ENCODE assay signal across 11 cellular contexts in genomic region chr13:109782066-109782822, GRCh38. TPM values are rescaled to one million over a fixed set of nuclear protein-coding genes. Genes with fewer than 3 reads are reported as not detected.
DNase-seq lines count a peak whose midpoint lies in the region; ATAC-seq, FAIRE-seq and TF ChIP-seq lines count a peak whose summit lies in the region.
"Had no signal": no experiment of that assay in that cellular context is flagged by ENCODE, and none has a peak within 500 bp of the region (broad histone marks: within the 10 kb centered on the region; RNA-seq: fewer than 3 reads in every experiment).

No MANE protein-coding gene starts in this region.

- no peaks in the 10 kb centered on the region for H3K27me3 Mint-ChIP-seq in natural killer cell (ENCODE audit: low read depth in 2 of 2)
- no peaks in the 10 kb centered on the region for H3K27me3 Mint-ChIP-seq in natural killer cell treated with Interleukin-12 subunit alpha and Interleukin-12 subunit beta and Interleukin-15 and Interleukin-18, amount 100 ng/mL, for 72 hours
- H3K27me3 Mint-ChIP-seq: activated T-helper 17 cell treated with anti-CD3 and anti-CD28 coated beads, Interleukin-2, amount 50 U/mL, for 72 hours; effector memory CD8-positive, alpha-beta T cell had no signal

- H2AFZ ChIP-seq in neural cell (ENCODE audit: low read depth, low read length) = no peak overlapping the region

- H3K36me3 Mint-ChIP-seq in natural killer cell = no peaks in the 10 kb centered on the region
- H3K36me3 Mint-ChIP-seq in natural killer cell treated with Interleukin-12 subunit alpha and Interleukin-12 subunit beta and Interleukin-15 and Interleukin-18, amount 100 ng/mL, for 72 hours = no peaks in the 10 kb centered on the region

- no peak for TF ChIP-seq CTCF in natural killer cell (IDR thresholded peaks at IDR 0.05)
- TF ChIP-seq CTCF in dorsolateral prefrontal cortex (IDR thresholded peaks at IDR 0.05 in 54 of 56, conservative IDR thresholded peaks at IDR 0.05 in 2 of 56; ENCODE audit: low read depth in 1 of 56, partially characterized antibody in 56 of 56) = no peak
- no peak for TF ChIP-seq CTCF in neural cell (IDR thresholded peaks at IDR 0.05; ENCODE audit: poor library complexity, severe bottlenecking)

- no peaks in the 10 kb centered on the region for H4K20me1 ChIP-seq in neural cell (ENCODE audit: insufficient read depth)

- H3K36me3 ChIP-seq in neural cell (ENCODE audit: insufficient read depth, low read length) (peaks cover 3% of the 10 kb centered on the region), small intestine (ENCODE audit: control insufficient read depth in 2 of 2, insufficient read depth in 2 of 2, low read length in 2 of 2) (peaks cover 0 to 4% of the 10 kb centered on the region in 2 donors)

- intact Hi-C loops in natural killer cell (cut with micrococcal nuclease) (no loop called here), dorsolateral prefrontal cortex (cut with DNase I) (loop anchor here (2.0 to 10.0 kb wide), 6 partner anchors 350 to 1567 kb away; partner anchors contain the start of genes ABHD13 (in 1 of the 2) and LIG4 (in 1 of the 2))

- no peak for TF ChIP-seq RAD21 in neural cell (conservative IDR thresholded peaks at IDR 0.05)

- peaks cover 46% of the 10 kb centered on the region for H3K79me2 ChIP-seq in neural cell (replicated peaks; ENCODE audit: insufficient read depth, low read length)

- H3K4me1 Mint-ChIP-seq in natural killer cell = peaks cover 38 to 44% of the 10 kb centered on the region in 2 donors
- H3K4me1 Mint-ChIP-seq in natural killer cell treated with Interleukin-12 subunit alpha and Interleukin-12 subunit beta and Interleukin-15 and Interleukin-18, amount 100 ng/mL, for 72 hours (ENCODE audit: low read depth in 2 of 2) = peaks cover 29 to 30% of the 10 kb centered on the region in 2 donors

- peaks cover 0 to 17% of the 10 kb centered on the region in 2 donors for H3K4me1 ChIP-seq in small intestine (ENCODE audit: control insufficient read depth in 2 of 2, insufficient read depth in 1 of 2, low read depth in 1 of 2, low read length in 1 of 2)

- DNase-seq in natural killer cell (no peak), dorsolateral prefrontal cortex (no peak), middle frontal gyrus (ENCODE audit: extremely low spot score, low spot score) (no peak), small intestine (no peak)
- no peak for DNase-seq in natural killer cell treated with Interleukin-12 subunit alpha and Interleukin-12 subunit beta and Interleukin-15 and Interleukin-18, amount 100 ng/mL, for 72 hours (ENCODE audit: low spot score)
- DNase-seq in stimulated activated CD4-positive, alpha-beta T cell treated with anti-CD3 and anti-CD28 coated beads, Interleukin-4, amount 100 ng/mL, for 24 hours = no peak
- DNase-seq: effector memory CD8-positive, alpha-beta T cell had no signal

- H3K9me3 Mint-ChIP-seq in natural killer cell = no peaks in the 10 kb centered on the region
- no peaks in the 10 kb centered on the region for H3K9me3 Mint-ChIP-seq in natural killer cell treated with Interleukin-12 subunit alpha and Interleukin-12 subunit beta and Interleukin-15 and Interleukin-18, amount 100 ng/mL, for 72 hours
- H3K9me3 Mint-ChIP-seq: activated T-helper 17 cell treated with anti-CD3 and anti-CD28 coated beads, Interleukin-2, amount 50 U/mL, for 72 hours had no signal

- H3K9me3 ChIP-seq in neural cell (ENCODE audit: low read length) (no peaks in the 10 kb centered on the region), small intestine (ENCODE audit: control insufficient read depth, low read depth) (no peaks in the 10 kb centered on the region)

- H3K4me2 ChIP-seq in neural cell (ENCODE audit: low read length) = no peak overlapping the region

- TF ChIP-seq EP300 in neural cell (conservative IDR thresholded peaks at IDR 0.05; ENCODE audit: poor library complexity, severe bottlenecking) = no peak

- 93 to 98% (median 96%) methylated on average over 68 to 77 of the region's 77 CpGs for WGBS in small intestine, 3 donors

- H3K27ac Mint-ChIP-seq in natural killer cell = peak overlapping the region; percentile 31 to 66
- no peak overlapping the region for H3K27ac Mint-ChIP-seq in natural killer cell treated with Interleukin-12 subunit alpha and Interleukin-12 subunit beta and Interleukin-15 and Interleukin-18, amount 100 ng/mL, for 72 hours
- H3K27ac Mint-ChIP-seq: activated T-helper 17 cell treated with anti-CD3 and anti-CD28 coated beads, Interleukin-2, amount 50 U/mL, for 72 hours had no signal

- no peaks in the 10 kb centered on the region for H3F3A ChIP-seq in neural cell (ENCODE audit: insufficient read depth, low read length, poor library complexity, severe bottlenecking)

- H3K4me3 ChIP-seq in dorsolateral prefrontal cortex (peak overlapping the region; percentile 48 to 92 (median 68)), neural cell (ENCODE audit: low read length) (peak overlapping the region; percentile 65), small intestine (ENCODE audit: low read depth in 1 of 2, low read length in 2 of 2) (peak overlapping the region in 1 of 2 donors; percentile 33)

- no peak overlapping the region for H3K9ac ChIP-seq in neural cell (ENCODE audit: low read length)

- peak overlapping the region; percentile 47 for H3K4me3 Mint-ChIP-seq in natural killer cell
- no peak overlapping the region for H3K4me3 Mint-ChIP-seq in natural killer cell treated with Interleukin-12 subunit alpha and Interleukin-12 subunit beta and Interleukin-15 and Interleukin-18, amount 100 ng/mL, for 72 hours

- ATAC-seq in natural killer cell = no peak
- no peak for ATAC-seq in natural killer cell treated with Interleukin-12 subunit alpha and Interleukin-12 subunit beta and Interleukin-15 and Interleukin-18, amount 100 ng/mL, for 72 hours
- ATAC-seq in HG02798 (IDR thresholded peaks at IDR 0.05; ENCODE audit: poor library complexity, unreplicated experiment) = no peak
- ATAC-seq: activated T-helper 17 cell treated with anti-CD3 and anti-CD28 coated beads, Interleukin-2, amount 50 U/mL, for 72 hours; effector memory CD8-positive, alpha-beta T cell had no signal

- peak overlapping the region in 52 of 59 donors; percentile 0 to 97 (median 56) for H3K27ac ChIP-seq in dorsolateral prefrontal cortex
- no peak overlapping the region for H3K27ac ChIP-seq in neural cell (ENCODE audit: low read length)
- H3K27ac ChIP-seq in small intestine (ENCODE audit: low read depth in 1 of 2, low read length in 1 of 2) = no peak overlapping the region
- H3K27ac ChIP-seq: C4-2B had no signal

- H3K9me2 ChIP-seq in neural cell (ENCODE audit: insufficient read depth, low read length) = no peaks in the 10 kb centered on the region

- no peaks in the 10 kb centered on the region for H3K27me3 ChIP-seq in dorsolateral prefrontal cortex
- H3K27me3 ChIP-seq in neural cell (ENCODE audit: insufficient read depth, low read depth, low read length) = no peaks in the 10 kb centered on the region
- no peaks in the 10 kb centered on the region for H3K27me3 ChIP-seq in small intestine (ENCODE audit: control insufficient read depth in 2 of 2, insufficient read depth in 2 of 2, low read length in 2 of 2)

- FAIRE-seq in small intestine (lab: Jason Lieb, UNC) = no peak

TF ChIP-seq in neural cell, 6 proteins besides CTCF, POLR2A, EP300 and RAD21:
- no peak for TF ChIP-seq TAF1 (IDR thresholded peaks at IDR 0.05; ENCODE audit: low read depth)
- TF ChIP-seq SMC3 (conservative IDR thresholded peaks at IDR 0.05; ENCODE audit: poor library complexity) = no peak
- TF ChIP-seq REST (IDR thresholded peaks at IDR 0.05; ENCODE audit: borderline replicate concordance) = no peak
- TF ChIP-seq MXI1 (conservative IDR thresholded peaks at IDR 0.05; ENCODE audit: poor library complexity, severe bottlenecking) = no peak
- no peak for TF ChIP-seq POLR2AphosphoS5 (IDR thresholded peaks at IDR 0.05)
- no peak for TF ChIP-seq EZH2 (IDR thresholded peaks at IDR 0.05; ENCODE audit: borderline replicate concordance, insufficient read depth, low read length, poor library complexity, severe bottlenecking)

RNA-seq across cellular contexts. Expression of gene IRS2, which starts 4.1 kb away (rescaled TPM):
- total RNA-seq in natural killer cell (10 to 100 TPM; 39.8 to 79.1 (median 60.9) TPM), dorsolateral prefrontal cortex (100 to 1,000 TPM in 1 of 120 experiments, 10 to 100 TPM in 119; 46.0 to 107 (median 73.1) TPM)
- 1 to 10 TPM in 1 of 2 donors, under 1 TPM in 1; 0.95 to 1.1 TPM for total RNA-seq in natural killer cell treated with Interleukin-12 subunit alpha and Interleukin-12 subunit beta and Interleukin-15 and Interleukin-18, amount 100 ng/mL, for 72 hours
- polyA plus RNA-seq in neural cell (5.8 and 7.1 TPM in 2 replicates), small intestine (1 to 10 TPM; 3.8 to 6.2 (median 3.9) TPM)
- polyA minus RNA-seq in neural cell = 13.8 and 15.6 TPM in 2 replicates

Comparison
In these comparisons a context has a peak if more than half of its experiments do, and no peak if none do; other contexts are left out.
1. H3K27ac Mint-ChIP-seq: peak in natural killer cell (2 of 2); none in natural killer cell treated with Interleukin-12 subunit alpha and Interleukin-12 subunit beta and Interleukin-15 and Interleukin-18, amount 100 ng/mL, for 72 hours (0 of 2).
2. RNA of gene IRS2, which starts 4.1 kb away (total RNA-seq): 46.0 to 107 TPM in dorsolateral prefrontal cortex and 39.8 to 79.1 TPM in natural killer cell; 0.95 to 1.1 TPM in natural killer cell treated with Interleukin-12 subunit alpha and Interleukin-12 subunit beta and Interleukin-15 and Interleukin-18, amount 100 ng/mL, for 72 hours; every median in the first group is over 10 times any median in the second.
3. H3K27ac ChIP-seq: peak in dorsolateral prefrontal cortex (52 of 59); none in neural cell (single experiment) and small intestine (0 of 2).